ENCODE assay signal across 25 cellular contexts in genomic region chr5:172251419-172251818, GRCh38.
"Had no signal": no experiment of that assay in that cellular context is flagged by ENCODE, and none has a peak within 500 bp of the region (broad histone marks: within the 10 kb centered on the region; RNA-seq: fewer than 3 reads in every experiment).

No MANE protein-coding gene starts in this region.

- H3K36me3 ChIP-seq: colonic mucosa had no signal

- DNase-seq: colonic mucosa; cortex of kidney; effector CD8-positive, alpha-beta T cell; effector memory CD8-positive, alpha-beta T cell; endodermal cell; erythroblast; esophagus squamous epithelium; foreskin fibroblast; foreskin melanocyte; gastrocnemius medialis; glutamatergic neuron; head of caudate nucleus; heart right ventricle; hippocampal formation; left cardiac atrium; left lung; left ventricle myocardium superior; lower lobe of right lung; mesenchymal stem cell; mucosa of descending colon; naive B cell had no signal

- H3K27me3 Mint-ChIP-seq: dendritic cell treated with granulocyte-macrophage colony-stimulating factor and Interleukin-4, amounts not matched to agents 40 ng/mL and 50 ng/mL, for 4 days; effector memory CD8-positive, alpha-beta T cell; naive B cell had no signal

- H3K4me3 Mint-ChIP-seq: dendritic cell treated with granulocyte-macrophage colony-stimulating factor and Interleukin-4, amounts not matched to agents 40 ng/mL and 50 ng/mL, for 4 days; effector memory CD8-positive, alpha-beta T cell; endodermal cell; mesothelial cell of epicardium; naive B cell had no signal

- H3K27ac Mint-ChIP-seq: dendritic cell treated with granulocyte-macrophage colony-stimulating factor and Interleukin-4, amounts not matched to agents 40 ng/mL and 50 ng/mL, for 4 days; effector memory CD8-positive, alpha-beta T cell; endodermal cell; mesothelial cell of epicardium had no signal

- H3K9me3 ChIP-seq: colonic mucosa, gastrocnemius medialis had no signal

- H3K27ac ChIP-seq: colonic mucosa, epithelial cell of prostate, esophagus squamous epithelium, gastrocnemius medialis, heart right ventricle, left lung, lower lobe of right lung had no signal

- H3K4me1 ChIP-seq: colonic mucosa, esophagus squamous epithelium, gastrocnemius medialis, lower lobe of right lung had no signal

- H3K4me3 ChIP-seq: colonic mucosa, esophagus squamous epithelium, gastrocnemius medialis, heart right ventricle, left lung, lower lobe of right lung, mucosa of descending colon had no signal

- ATAC-seq: effector memory CD8-positive, alpha-beta T cell; esophagus mucosa; gastrocnemius medialis; heart right ventricle; left cardiac atrium; left ventricle myocardium superior; lower lobe of right lung; mucosa of descending colon had no signal

- H3K4me1 Mint-ChIP-seq: endodermal cell had no signal
